In the genomic region with DNA sequence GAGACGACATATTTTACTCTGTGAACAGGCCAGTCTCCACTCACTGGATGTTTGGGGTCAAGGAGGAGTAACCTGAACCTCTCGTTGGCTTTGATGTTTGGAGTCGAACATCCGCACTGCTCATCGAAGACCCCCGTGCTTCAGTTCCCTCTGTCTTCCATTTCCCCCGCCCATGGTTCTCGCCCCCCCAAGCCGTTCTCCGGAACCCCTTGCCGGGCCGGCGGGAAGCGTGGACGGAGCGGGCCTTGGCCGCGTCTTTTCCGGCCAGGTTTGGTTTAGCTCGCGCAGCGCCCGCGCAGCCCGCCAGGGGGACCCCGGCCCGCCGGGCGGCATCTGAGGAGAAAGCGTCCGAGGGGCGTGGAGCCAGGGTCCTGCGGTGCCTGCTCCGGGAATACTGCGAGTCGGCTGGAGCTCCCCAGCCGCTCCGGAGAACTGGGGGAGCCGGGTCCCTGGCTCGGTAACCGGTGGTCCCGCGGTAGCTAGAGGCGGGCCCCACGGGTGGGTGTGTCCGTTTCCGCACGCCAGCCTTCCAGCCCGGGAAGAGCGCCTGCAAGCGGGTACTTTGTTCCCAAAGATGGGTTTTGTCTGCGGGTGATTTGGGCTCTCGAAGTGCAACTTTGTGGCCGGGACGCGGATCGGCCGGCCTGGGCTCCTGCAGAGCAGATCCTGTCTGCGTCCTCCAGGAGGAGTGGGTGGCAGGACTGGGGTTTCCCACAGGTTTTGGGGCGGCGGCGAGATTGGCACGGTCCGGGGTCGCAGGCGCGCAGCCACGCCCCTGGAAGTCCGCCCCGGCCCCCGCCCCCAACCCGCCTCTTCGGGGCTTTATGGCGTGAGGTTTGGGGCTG, we compare ENCODE assay signal across 9 cellular contexts. TPM values are rescaled to one million over a fixed set of nuclear protein-coding genes. Genes with fewer than 3 reads are reported as not detected.
DNase-seq lines count a peak whose midpoint lies in the region; ATAC-seq and TF ChIP-seq lines count a peak whose summit lies in the region.
"Had no signal": no experiment of that assay in that cellular context is flagged by ENCODE, and none has a peak within 500 bp of the region (broad histone marks: within the 10 kb centered on the region; RNA-seq: fewer than 3 reads in every experiment).

No MANE protein-coding gene starts in this region.

- peak overlapping the region; percentile 53 for H3K9ac ChIP-seq in mammary epithelial cell (ENCODE audit: insufficient read depth, low read length)

- WGBS in mammary epithelial cell (ENCODE audit: low coverage, missing lambda C conversion rate) = 6% methylated on average over 16 of the region's 74 CpGs

- no peaks in the 10 kb centered on the region for H3K27me3 ChIP-seq in mammary epithelial cell (ENCODE audit: insufficient read depth, low read length)

- DNase-seq in NCI-H82 (lab: John Stamatoyannopoulos, UW) = peak; percentile 72
- DNase-seq in NCI-H82 treated with DMSO at 0.1 percent for 48 hours (lab: John Stamatoyannopoulos, UW; ENCODE audit: unreplicated experiment) = no peak
- DNase-seq in T1000 (lab: John Stamatoyannopoulos, UW) = peak; percentile 43
- DNase-seq in mammary epithelial cell = peak; percentile 56
- peak; percentile 91 for DNase-seq in islet precursor cell
- DNase-seq in stimulated activated CD4-positive, alpha-beta T cell treated with anti-CD3 and anti-CD28 coated beads, Interleukin-12 subunit alpha, Interleukin-12 subunit beta, amount 100 ng/mL, for 4 hours = peak; percentile 46
- DNase-seq in NK-92 (lab: John Stamatoyannopoulos, UW; ENCODE audit: unreplicated experiment) = no peak
- DNase-seq: DND-41 had no signal

- no peak overlapping the region for H3K27ac ChIP-seq in mammary epithelial cell (ENCODE audit: insufficient read depth, low read depth, low read length)

- no TSS peak for BruUV-seq in mammary epithelial cell (replicated peaks; lab: Mats Ljungman, UMichigan)

- peaks cover 5% of the 10 kb centered on the region for H3K4me1 ChIP-seq in mammary epithelial cell (ENCODE audit: insufficient read depth, low read length)

- dilution Hi-C loops in mammary epithelial cell (cut with HindIII; ENCODE audit: low sequenced_read_pairs) = no loop called here

- no peaks in the 10 kb centered on the region for H3K9me3 ChIP-seq in mammary epithelial cell (replicated peaks; ENCODE audit: insufficient read depth, low read length)

- peak; percentile 42 to 88 for TF ChIP-seq CTCF in mammary epithelial cell (conservative IDR thresholded peaks at IDR 0.05 in 1 of 2, IDR thresholded peaks at IDR 0.05 in 1 of 2; ENCODE audit: extremely low read depth in 1 of 2, insufficient read depth in 1 of 2, low read depth in 1 of 2, low read length in 2 of 2)

- H3K79me2 ChIP-seq in mammary epithelial cell (ENCODE audit: insufficient read depth, low read length) = peaks cover 40% of the 10 kb centered on the region

- H3K4me3 ChIP-seq in mammary epithelial cell (replicated peaks in 1 of 3; ENCODE audit: insufficient read depth in 1 of 3, low read depth in 2 of 3, low read length in 3 of 3) = peak overlapping the region; percentile 86 to 93 (median 93)

- peak overlapping the region; percentile 97 for H3K4me2 ChIP-seq in mammary epithelial cell (ENCODE audit: insufficient read depth, low read depth, low read length)

- peak; percentile 79 for ATAC-seq in HG03432 (IDR thresholded peaks at IDR 0.05; ENCODE audit: unreplicated experiment)

- in situ Hi-C loops in mammary epithelial cell (cut with MboI; ENCODE audit: low sequenced_read_pairs in 2 of 2) = loop anchor here in 1 of 2 donors (10.0 kb wide), 1 partner anchor 329 kb away; no protein-coding TSS in a partner anchor

- CTCF ChIA-PET in mammary epithelial cell (lab: Charles Lee; ENCODE audit: low non-redundant PET) = interaction anchor here (1.6 kb wide), 1 partner anchor 333 kb away, joined by 9 read pairs; no protein-coding TSS in a partner anchor

- intact Hi-C loops in mammary epithelial cell (cut with micrococcal nuclease) = loop anchor here (1.0 to 5.0 kb wide), 7 partner anchors 17 to 333 kb away; no protein-coding TSS in a partner anchor

- no peaks in the 10 kb centered on the region for H3K36me3 ChIP-seq in mammary epithelial cell (ENCODE audit: insufficient read depth, low read length)

- H4K20me1 ChIP-seq in mammary epithelial cell (ENCODE audit: insufficient read depth, low read length) = no peaks in the 10 kb centered on the region

- peak overlapping the region; percentile 95 for H2AFZ ChIP-seq in mammary epithelial cell (ENCODE audit: low read depth, low read length)

RNA-seq across cellular contexts. Expression of a gene that starts 0.4 kb away (rescaled TPM):
- total RNA-seq in mammary epithelial cell = 10 to 100 TPM in 1 of 2 donors, 1 to 10 TPM in 1; 3.5 to 15.2 TPM
- 11.6 TPM for polyA plus RNA-seq in mammary epithelial cell
- polyA minus RNA-seq in mammary epithelial cell = 12.8 TPM

Comparison
In these comparisons a context has a peak if more than half of its experiments do, and no peak if none do; other contexts are left out.
1. DNase-seq: peak in NCI-H82 (single experiment), T1000 (single experiment), mammary epithelial cell (single experiment), islet precursor cell (single experiment) and stimulated activated CD4-positive, alpha-beta T cell treated with anti-CD3 and anti-CD28 coated beads, Interleukin-12 subunit alpha, Interleukin-12 subunit beta, amount 100 ng/mL, for 4 hours (single experiment); none in NCI-H82 treated with DMSO at 0.1 percent for 48 hours (single experiment) and NK-92 (single experiment).